Comparison of ENCODE assay signal across 18 cellular contexts in genomic region chr4:134328741-134329140, GRCh38.
"Had no signal": no experiment of that assay in that cellular context is flagged by ENCODE, and none has a peak within 500 bp of the region (broad histone marks: within the 10 kb centered on the region; RNA-seq: fewer than 3 reads in every experiment).

No MANE protein-coding gene starts in this region.

- H3K9me3 Mint-ChIP-seq: activated naive CD4-positive, alpha-beta T cell treated with anti-CD3 and anti-CD28 coated beads, Interleukin-2, amount 50 U/mL, for 24 hours had no signal

- H3K9me3 ChIP-seq: thyroid gland had no signal

- FAIRE-seq: TTC549, urothelium cell line had no signal

- H3K36me3 Mint-ChIP-seq: activated naive CD4-positive, alpha-beta T cell treated with anti-CD3 and anti-CD28 coated beads, Interleukin-2, amount 50 U/mL, for 24 hours; naive thymus-derived CD8-positive, alpha-beta T cell; stimulated activated effector memory CD8-positive, alpha-beta T cell treated with anti-CD3 and anti-CD28 coated beads, Interleukin-12 subunit alpha, Interleukin-12 subunit beta, amount 100 ng/mL, for 72 hours had no signal

- H3K27ac Mint-ChIP-seq: activated naive CD4-positive, alpha-beta T cell treated with anti-CD3 and anti-CD28 coated beads, Interleukin-2, amount 50 U/mL, for 24 hours; naive thymus-derived CD8-positive, alpha-beta T cell; progenitor cell of endocrine pancreas; stimulated activated effector memory CD8-positive, alpha-beta T cell treated with anti-CD3 and anti-CD28 coated beads, Interleukin-12 subunit alpha, Interleukin-12 subunit beta, amount 100 ng/mL, for 72 hours had no signal

- H3K4me3 ChIP-seq: lung, smooth muscle cell, thyroid gland had no signal

- H3K27me3 ChIP-seq: brain microvascular endothelial cell, thyroid gland had no signal

- H3K4me2 ChIP-seq: smooth muscle cell had no signal

- H3K4me1 ChIP-seq: thyroid gland had no signal

- DNase-seq: activated effector memory CD4-positive, alpha-beta T cell treated with Interleukin-2 at 50 U/mL for 16 hours; amniotic stem cell; brain microvascular endothelial cell; cerebellar nuclear complex; dermis blood vessel endothelial cell; hippocampal formation; left cardiac atrium; naive thymus-derived CD8-positive, alpha-beta T cell; occipital lobe; right cardiac atrium; thyroid gland had no signal

- H3K4me3 Mint-ChIP-seq: activated naive CD4-positive, alpha-beta T cell treated with anti-CD3 and anti-CD28 coated beads, Interleukin-2, amount 50 U/mL, for 24 hours; naive thymus-derived CD8-positive, alpha-beta T cell; stimulated activated effector memory CD8-positive, alpha-beta T cell treated with anti-CD3 and anti-CD28 coated beads, Interleukin-12 subunit alpha, Interleukin-12 subunit beta, amount 100 ng/mL, for 72 hours had no signal

- H3K27ac ChIP-seq: brain microvascular endothelial cell, thyroid gland had no signal

- H3K4me1 Mint-ChIP-seq: activated naive CD4-positive, alpha-beta T cell treated with anti-CD3 and anti-CD28 coated beads, Interleukin-2, amount 50 U/mL, for 24 hours; naive thymus-derived CD8-positive, alpha-beta T cell; stimulated activated effector memory CD8-positive, alpha-beta T cell treated with anti-CD3 and anti-CD28 coated beads, Interleukin-12 subunit alpha, Interleukin-12 subunit beta, amount 100 ng/mL, for 72 hours had no signal

- H3K36me3 ChIP-seq: brain microvascular endothelial cell, thyroid gland had no signal

- H3K27me3 Mint-ChIP-seq: activated naive CD4-positive, alpha-beta T cell treated with anti-CD3 and anti-CD28 coated beads, Interleukin-2, amount 50 U/mL, for 24 hours; naive thymus-derived CD8-positive, alpha-beta T cell; progenitor cell of endocrine pancreas had no signal
